In genomic region chr13:94595943-94596574, GRCh38 we compare ENCODE assay signal across 8 cellular contexts.
DNase-seq lines count a peak whose midpoint lies in the region; ATAC-seq and TF ChIP-seq lines count a peak whose summit lies in the region.

TSS of gene TGDS (minus strand) at chr13:94596152. CDS start at chr13:94596136, 16 bp downstream.

- TF ChIP-seq CTCF in GM10248 (IDR thresholded peaks at IDR 0.05; ENCODE audit: control extremely low read depth, extremely low read depth, low read depth, missing control alignments), result no peak

- CTCF ChIA-PET in GM10248 (lab: Yijun Ruan, JAX), result interaction anchor here (1.1 to 3.2 kb wide), 6 partner anchors 10 to 51 kb away, joined by 3 to 15 read pairs (median 6); no protein-coding TSS in a partner anchor

- DNase-seq in GM10248 (ENCODE audit: extremely low spot score), result peak; percentile 93
- DNase-seq in NCI-H1092 treated with DMSO at 0.1 percent for 48 hours (lab: John Stamatoyannopoulos, UW), result peak; percentile 94
- DNase-seq in activated naive CD4-positive, alpha-beta T cell treated with anti-CD3 and anti-CD28 coated beads, Interleukin-2, amount 50 U/mL, for 16 hours, result peak; percentile 90
- peak; percentile 88 for DNase-seq in germinal center (ENCODE audit: low spot score)
- peak; percentile 29 to 90 (median 76) for DNase-seq in nucleus accumbens (lab: John Stamatoyannopoulos, UW)
- DNase-seq in superior temporal gyrus (ENCODE audit: extremely low spot score), result peak; percentile 88

- ATAC-seq in HG02610 (IDR thresholded peaks at IDR 0.05; ENCODE audit: unreplicated experiment) (peak; percentile 97), SK-N-SH treated with all-trans-retinoic acid at 6 μM for 48 hours (peak; percentile 99)

- POLR2A ChIA-PET in GM10248 (lab: Yijun Ruan, JAX), result interaction anchor here (0.9 kb wide), 1 partner anchor 9 kb away, joined by 4 read pairs; no protein-coding TSS in a partner anchor

TF ChIP-seq in SK-N-SH treated with all-trans-retinoic acid at 6 μM for 48 hours, 23 proteins besides CTCF, POLR2A, EP300 and RAD21:
- no peak for TF ChIP-seq ZNF70 (CRISPR knock-in tag; IDR thresholded peaks at IDR 0.05)
- TF ChIP-seq ZC3H10 (CRISPR knock-in tag; IDR thresholded peaks at IDR 0.05), result no peak
- TF ChIP-seq TSHZ2 (CRISPR knock-in tag; IDR thresholded peaks at IDR 0.05), result no peak
- TF ChIP-seq TCF4 (CRISPR knock-in tag; IDR thresholded peaks at IDR 0.05; ENCODE audit: borderline replicate concordance), result no peak
- no peak for TF ChIP-seq ZFP3 (CRISPR knock-in tag; IDR thresholded peaks at IDR 0.05)
- no peak for TF ChIP-seq CREB5 (CRISPR knock-in tag; IDR thresholded peaks at IDR 0.05; ENCODE audit: low read depth)
- TF ChIP-seq, protein P1, sequence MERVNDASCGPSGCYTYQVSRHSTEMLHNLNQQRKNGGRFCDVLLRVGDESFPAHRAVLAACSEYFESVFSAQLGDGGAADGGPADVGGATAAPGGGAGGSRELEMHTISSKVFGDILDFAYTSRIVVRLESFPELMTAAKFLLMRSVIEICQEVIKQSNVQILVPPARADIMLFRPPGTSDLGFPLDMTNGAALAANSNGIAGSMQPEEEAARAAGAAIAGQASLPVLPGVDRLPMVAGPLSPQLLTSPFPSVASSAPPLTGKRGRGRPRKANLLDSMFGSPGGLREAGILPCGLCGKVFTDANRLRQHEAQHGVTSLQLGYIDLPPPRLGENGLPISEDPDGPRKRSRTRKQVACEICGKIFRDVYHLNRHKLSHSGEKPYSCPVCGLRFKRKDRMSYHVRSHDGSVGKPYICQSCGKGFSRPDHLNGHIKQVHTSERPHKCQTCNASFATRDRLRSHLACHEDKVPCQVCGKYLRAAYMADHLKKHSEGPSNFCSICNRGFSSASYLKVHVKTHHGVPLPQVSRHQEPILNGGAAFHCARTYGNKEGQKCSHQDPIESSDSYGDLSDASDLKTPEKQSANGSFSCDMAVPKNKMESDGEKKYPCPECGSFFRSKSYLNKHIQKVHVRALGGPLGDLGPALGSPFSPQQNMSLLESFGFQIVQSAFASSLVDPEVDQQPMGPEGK (CRISPR knock-in tag; IDR thresholded peaks at IDR 0.05; ENCODE audit: borderline replicate concordance), result no peak
- TF ChIP-seq GLIS3 (CRISPR knock-in tag; IDR thresholded peaks at IDR 0.05), result no peak
- TF ChIP-seq, protein P2, sequence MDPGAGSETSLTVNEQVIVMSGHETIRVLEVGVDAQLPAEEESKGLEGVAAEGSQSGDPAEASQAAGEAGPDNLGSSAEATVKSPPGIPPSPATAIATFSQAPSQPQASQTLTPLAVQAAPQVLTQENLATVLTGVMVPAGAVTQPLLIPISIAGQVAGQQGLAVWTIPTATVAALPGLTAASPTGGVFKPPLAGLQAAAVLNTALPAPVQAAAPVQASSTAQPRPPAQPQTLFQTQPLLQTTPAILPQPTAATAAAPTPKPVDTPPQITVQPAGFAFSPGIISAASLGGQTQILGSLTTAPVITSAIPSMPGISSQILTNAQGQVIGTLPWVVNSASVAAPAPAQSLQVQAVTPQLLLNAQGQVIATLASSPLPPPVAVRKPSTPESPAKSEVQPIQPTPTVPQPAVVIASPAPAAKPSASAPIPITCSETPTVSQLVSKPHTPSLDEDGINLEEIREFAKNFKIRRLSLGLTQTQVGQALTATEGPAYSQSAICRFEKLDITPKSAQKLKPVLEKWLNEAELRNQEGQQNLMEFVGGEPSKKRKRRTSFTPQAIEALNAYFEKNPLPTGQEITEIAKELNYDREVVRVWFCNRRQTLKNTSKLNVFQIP (CRISPR knock-in tag; IDR thresholded peaks at IDR 0.05; ENCODE audit: borderline replicate concordance, low read depth), result no peak
- no peak for TF ChIP-seq ZNF565 (CRISPR knock-in tag; conservative IDR thresholded peaks at IDR 0.05; ENCODE audit: low read depth)
- TF ChIP-seq ARNTL (CRISPR knock-in tag; IDR thresholded peaks at IDR 0.05; ENCODE audit: borderline replicate concordance, low read depth), result no peak
- no peak for TF ChIP-seq RARB (CRISPR knock-in tag; IDR thresholded peaks at IDR 0.05)
- TF ChIP-seq PPARA (CRISPR knock-in tag; IDR thresholded peaks at IDR 0.05; ENCODE audit: borderline replicate concordance), result no peak
- TF ChIP-seq ZFP30 (CRISPR knock-in tag; IDR thresholded peaks at IDR 0.05), result no peak
- TF ChIP-seq ZNF8 (CRISPR knock-in tag; IDR thresholded peaks at IDR 0.05), result no peak

Comparison
In these comparisons a context has a peak if more than half of its experiments do, and no peak if none do; other contexts are left out.
1. Peak in every context shown above with its lines: DNase-seq and ATAC-seq.